ENCODE assay signal across 9 cellular contexts in genomic region chr22:32079110-32080089, GRCh38. TPM values are rescaled to one million over a fixed set of nuclear protein-coding genes. Genes with fewer than 3 reads are reported as not detected.
A peak's percentile ranks its signal among the peaks of the same experiment; 100 is the strongest.
DNase-seq lines count a peak whose midpoint lies in the region; ATAC-seq and TF ChIP-seq lines count a peak whose summit lies in the region.
"Had no signal": no experiment of that assay in that cellular context is flagged by ENCODE, and none has a peak within 500 bp of the region (broad histone marks: within the 10 kb centered on the region; RNA-seq: fewer than 3 reads in every experiment).

No MANE protein-coding gene starts in this region.

- H3K4me1 Mint-ChIP-seq in T-helper 17 cell, result peaks cover 5% of the 10 kb centered on the region
- H3K4me1 Mint-ChIP-seq: natural killer cell had no signal

- H3K27me3 ChIP-seq in adipocyte (replicated peaks; ENCODE audit: control insufficient read depth, insufficient read depth, low read length), result peaks cover 20% of the 10 kb centered on the region

- H3K4me3 Mint-ChIP-seq in T-helper 17 cell, result no peak overlapping the region
- H3K4me3 Mint-ChIP-seq: natural killer cell had no signal

- H3K9me3 ChIP-seq in adipocyte (ENCODE audit: control insufficient read depth, low read length) (no peaks in the 10 kb centered on the region), T-helper 17 cell (ENCODE audit: control insufficient read depth, low read length, poor library complexity, severe bottlenecking) (no peaks in the 10 kb centered on the region)

- H3K27ac Mint-ChIP-seq in T-helper 17 cell, result no peak overlapping the region
- H3K27ac Mint-ChIP-seq: natural killer cell had no signal

- H3K9ac ChIP-seq in adipocyte (ENCODE audit: low read length), result no peak overlapping the region

- no peaks in the 10 kb centered on the region for H3K36me3 ChIP-seq in adipocyte (ENCODE audit: control insufficient read depth, insufficient read depth, low read length, severe bottlenecking)

- no peak for TF ChIP-seq CTCF in HFF-Myc (IDR thresholded peaks at IDR 0.05; ENCODE audit: low read depth, low read length, missing control alignments)

- H3K27me3 Mint-ChIP-seq in T-helper 17 cell, result peaks cover 42% of the 10 kb centered on the region

- DNase-seq in HFF-Myc (ENCODE audit: extremely low read depth, low read depth), result peak; percentile 11
- peak; percentile 73 for DNase-seq in adipocyte (ENCODE audit: low read depth)
- peak; percentile 63 for DNase-seq in hepatic stellate cell (ENCODE audit: low spot score)
- peak; percentile 36 for DNase-seq in smooth muscle cell of the brain vasculature (ENCODE audit: low read depth, low spot score)
- DNase-seq in SIG-M5 treated with dmso at 0.1 percent for 504 hours (lab: John Stamatoyannopoulos, UW; ENCODE audit: unreplicated experiment), result no peak
- DNase-seq in T-helper 17 cell, result no peak
- DNase-seq: activated CD8-positive, alpha-beta memory T cell treated with anti-CD3 and anti-CD28 coated beads, Interleukin-2, amount 50 U/mL, for 4 hours; natural killer cell had no signal

- H3K4me1 ChIP-seq in adipocyte (ENCODE audit: control insufficient read depth, insufficient read depth, low read length), result peaks cover 11% of the 10 kb centered on the region

- peaks cover 4% of the 10 kb centered on the region for H3K36me3 Mint-ChIP-seq in T-helper 17 cell (ENCODE audit: low read depth)
- H3K36me3 Mint-ChIP-seq: natural killer cell had no signal

- H3K4me3 ChIP-seq in HFF-Myc (replicated peaks; ENCODE audit: low read depth, low read length) (no peak overlapping the region), adipocyte (ENCODE audit: low read length) (no peak overlapping the region)

- ATAC-seq in T-helper 17 cell (no peak), HG02885 (IDR thresholded peaks at IDR 0.05; ENCODE audit: poor library complexity, unreplicated experiment) (no peak)
- ATAC-seq: natural killer cell had no signal

RNA-seq across cellular contexts. Expression of gene SLC5A1, which starts 36.3 kb away (rescaled TPM):
- not detected for total RNA-seq in T-helper 17 cell
- total RNA-seq: natural killer cell had no signal

Comparison
In these comparisons a context has a peak if more than half of its experiments do, and no peak if none do; other contexts are left out.
1. DNase-seq: peak in HFF-Myc (single experiment), adipocyte (single experiment), hepatic stellate cell (single experiment) and smooth muscle cell of the brain vasculature (single experiment); none in SIG-M5 treated with dmso at 0.1 percent for 504 hours (single experiment) and T-helper 17 cell (0 of 3).